In the genomic region with DNA sequence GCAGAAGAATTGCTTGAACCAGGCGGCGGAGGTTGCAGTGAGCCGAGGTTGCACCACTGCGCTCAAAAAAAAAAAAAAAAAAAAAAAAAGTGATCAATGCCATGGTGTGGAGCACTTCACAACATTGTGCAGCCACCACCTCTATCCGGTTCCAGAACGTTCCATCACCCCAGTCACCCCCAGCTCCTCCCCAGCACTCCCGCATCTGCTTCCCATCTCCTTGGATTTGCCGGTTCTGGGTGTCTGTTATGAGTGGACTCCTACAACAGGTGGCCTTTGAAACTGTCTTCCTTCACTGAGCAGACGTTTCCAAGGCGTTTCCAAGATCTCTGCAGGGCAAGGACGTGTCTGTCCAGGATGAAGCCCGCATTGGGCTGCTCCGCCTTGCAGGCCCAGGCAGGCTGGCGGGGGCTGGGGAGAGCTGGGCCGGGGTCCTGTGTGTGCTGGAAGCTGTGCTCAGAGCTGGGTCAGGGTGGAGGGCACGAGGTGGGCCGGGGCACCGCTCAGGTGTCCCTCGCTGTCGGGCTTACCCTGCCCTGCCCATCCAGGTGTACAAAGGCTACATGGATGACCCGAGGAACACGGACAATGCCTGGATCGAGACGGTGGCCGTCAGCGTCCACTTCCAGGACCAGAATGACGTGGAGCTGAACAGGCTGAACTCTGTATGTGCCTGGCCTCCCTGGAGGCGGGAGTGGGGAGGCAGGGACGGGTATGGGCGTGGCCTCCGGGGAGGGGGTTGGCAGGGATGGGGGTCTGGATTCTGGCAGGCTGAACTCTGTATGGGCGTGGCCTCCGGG, we compare ENCODE assay signal across 15 cellular contexts.
"Had no signal": no experiment of that assay in that cellular context is flagged by ENCODE, and none has a peak within 500 bp of the region (broad histone marks: within the 10 kb centered on the region; RNA-seq: fewer than 3 reads in every experiment).

No MANE protein-coding gene starts in this region.

- H3K4me3 ChIP-seq: ascending aorta, breast epithelium, hepatocyte, ovary, SK-N-MC had no signal

- H3K27me3 Mint-ChIP-seq: activated CD4-positive, alpha-beta T cell treated with anti-CD3 and anti-CD28 coated beads, Interleukin-2, amount 10 ng/mL, durations not matched to agents 24 days and 14 days; activated naive CD8-positive, alpha-beta T cell treated with anti-CD3 and anti-CD28 coated beads, Interleukin-2, amount 50 U/mL, for 24 hours had no signal

- H3K4me1 Mint-ChIP-seq: activated CD4-positive, alpha-beta T cell treated with anti-CD3 and anti-CD28 coated beads, Interleukin-2, amount 10 ng/mL, durations not matched to agents 24 days and 14 days; activated naive CD8-positive, alpha-beta T cell treated with anti-CD3 and anti-CD28 coated beads, Interleukin-2, amount 50 U/mL, for 24 hours had no signal

- DNase-seq: activated CD4-positive, alpha-beta T cell treated with anti-CD3 and anti-CD28 coated beads, Interleukin-2, amount 10 ng/mL, durations not matched to agents 24 days and 14 days; activated CD4-positive, CD25-positive, alpha-beta regulatory T cell; activated naive CD4-positive, alpha-beta T cell treated with Interleukin-2 at 50 U/mL for 16 hours; activated naive CD8-positive, alpha-beta T cell treated with anti-CD3 and anti-CD28 coated beads, Interleukin-2, amount 50 U/mL, for 24 hours; nephron progenitor cell; stimulated activated CD4-positive, alpha-beta T cell treated with anti-CD3 and anti-CD28 coated beads, Interleukin-15, amount 100 ng/mL, for 24 hours; stimulated activated CD4-positive, alpha-beta T cell treated with anti-CD3 and anti-CD28 coated beads, Interleukin-4, amount 100 ng/mL, for 24 hours; stimulated activated naive CD4-positive, alpha-beta T cell treated with Interleukin-2 at 50 U/mL for 16 hours had no signal

- H3K27ac Mint-ChIP-seq: activated CD4-positive, alpha-beta T cell treated with anti-CD3 and anti-CD28 coated beads, Interleukin-2, amount 10 ng/mL, durations not matched to agents 24 days and 14 days; activated naive CD8-positive, alpha-beta T cell treated with anti-CD3 and anti-CD28 coated beads, Interleukin-2, amount 50 U/mL, for 24 hours; mesothelial cell of epicardium; nephron progenitor cell had no signal

- H3K9me3 ChIP-seq: ascending aorta, breast epithelium, ovary had no signal

- H3K4me2 ChIP-seq: hepatocyte had no signal

- H3K27me3 ChIP-seq: ascending aorta, hepatocyte, ovary had no signal

- H3K27ac ChIP-seq: ascending aorta, breast epithelium, hepatocyte, ovary, SK-N-MC had no signal

- H3K4me1 ChIP-seq: ascending aorta, breast epithelium had no signal

- H3K36me3 Mint-ChIP-seq: mesothelial cell of epicardium had no signal

- ATAC-seq: activated naive CD8-positive, alpha-beta T cell treated with anti-CD3 and anti-CD28 coated beads, Interleukin-2, amount 50 U/mL, for 24 hours; esophagus mucosa had no signal

- H3K36me3 ChIP-seq: ascending aorta, breast epithelium, ovary had no signal

- H3K9me3 Mint-ChIP-seq: activated CD4-positive, alpha-beta T cell treated with anti-CD3 and anti-CD28 coated beads, Interleukin-2, amount 10 ng/mL, durations not matched to agents 24 days and 14 days; activated naive CD8-positive, alpha-beta T cell treated with anti-CD3 and anti-CD28 coated beads, Interleukin-2, amount 50 U/mL, for 24 hours; mesothelial cell of epicardium; nephron progenitor cell had no signal

- H3K4me3 Mint-ChIP-seq: activated CD4-positive, alpha-beta T cell treated with anti-CD3 and anti-CD28 coated beads, Interleukin-2, amount 10 ng/mL, durations not matched to agents 24 days and 14 days; activated naive CD8-positive, alpha-beta T cell treated with anti-CD3 and anti-CD28 coated beads, Interleukin-2, amount 50 U/mL, for 24 hours; mesothelial cell of epicardium; nephron progenitor cell had no signal

- H2AFZ ChIP-seq: hepatocyte had no signal
